31 cellular contexts compared by ENCODE assay signal in the genomic region with DNA sequence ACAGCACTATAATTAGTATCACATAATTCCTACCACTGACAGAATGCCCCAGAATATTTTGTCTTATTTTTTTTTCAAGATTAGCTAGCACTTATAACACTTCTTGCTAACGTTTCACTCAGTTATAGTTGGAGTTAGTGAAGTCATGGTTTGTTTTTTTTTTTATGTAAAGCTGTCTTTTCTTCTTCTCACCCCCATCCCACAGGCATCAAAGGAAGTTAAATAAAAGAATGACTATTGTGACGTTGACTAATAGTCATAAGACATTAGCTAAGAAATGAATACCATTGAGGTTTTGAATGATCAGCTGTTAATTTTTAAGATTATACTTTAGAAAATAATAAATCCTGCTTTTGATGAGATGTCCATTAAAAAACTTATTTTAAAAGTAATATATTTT.
"Had no signal": no experiment of that assay in that cellular context is flagged by ENCODE, and none has a peak within 500 bp of the region (broad histone marks: within the 10 kb centered on the region; RNA-seq: fewer than 3 reads in every experiment).

No MANE protein-coding gene starts in this region.

- H3K4me3 ChIP-seq: adrenal gland, Peyer's patch had no signal

- H3K4me2 ChIP-seq: KMS-11 had no signal

- H3K27me3 ChIP-seq: adrenal gland, Peyer's patch had no signal

- H3K36me3 ChIP-seq: adrenal gland, Peyer's patch had no signal

- H3K9me3 ChIP-seq: adrenal gland, Peyer's patch had no signal

- H3K4me1 ChIP-seq: Peyer's patch had no signal

- DNase-seq: activated B cell treated with CpG ODN at 0.5 μM for 24 hours; activated CD4-positive, alpha-beta memory T cell treated with anti-CD3 and anti-CD28 coated beads for 36 hours; activated CD4-positive, alpha-beta T cell treated with anti-CD3 and anti-CD28 coated beads for 4 hours; activated CD4-positive, alpha-beta T cell treated with anti-CD3 and anti-CD28 coated beads, Interleukin-2, amount 50 U/mL, for 1 hour; activated CD4-positive, CD25-positive, alpha-beta regulatory T cell treated with anti-CD3 and anti-CD28 coated beads, Interleukin-2, amount 50 U/mL, for 72 hours; activated CD8-positive, alpha-beta memory T cell treated with anti-CD3 and anti-CD28 coated beads, Interleukin-2, amount 50 U/mL, for 4 hours; activated gamma-delta T cell treated with Interleukin-2 at 50 U/mL for 16 hours; activated naive CD4-positive, alpha-beta T cell treated with anti-CD3 and anti-CD28 coated beads for 36 hours; activated T-cell treated with anti-CD3 and anti-CD28 coated beads for 4 hours; activated T-cell treated with anti-CD3 and anti-CD28 coated beads, Interleukin-2, amount 50 U/mL, for 4 hours; adrenal gland; caudate nucleus; NCI-H1048; NCI-H1105 treated with DMSO at 0.1 percent for 48 hours; NCI-H1436; NCI-H1694; NCI-H1930; NCI-H510A; NCI-H526; NCI-H748 treated with DMSO at 0.1 percent for 48 hours; NK-92 treated with Interleukin-12 subunit alpha and Interleukin-12 subunit beta, amount 100 ng/mL, for 24 hours; PC-3; Peyer's patch; SIG-M5; SW 1271; T-helper 1 cell; T-helper 2 cell; T-helper 9 cell had no signal

- H3K27ac ChIP-seq: KMS-11, Peyer's patch, RWPE1, VCaP had no signal

- H3K9ac ChIP-seq: KMS-11 had no signal
